ENCODE assay signal across 24 cellular contexts in genomic region chr2:25116956-25117355, GRCh38. TPM values are rescaled to one million over a fixed set of nuclear protein-coding genes. Genes with fewer than 3 reads are reported as not detected.
"Had no signal": no experiment of that assay in that cellular context is flagged by ENCODE, and none has a peak within 500 bp of the region (broad histone marks: within the 10 kb centered on the region; RNA-seq: fewer than 3 reads in every experiment).

No MANE protein-coding gene starts in this region.

- DNase-seq: colonic mucosa; cortex of kidney; effector memory CD4-positive, alpha-beta T cell; foreskin keratinocyte; heart left ventricle; hypothalamus; immature natural killer cell; islet precursor cell; kidney; kidney glomerular epithelial cell; left colon; left ventricle myocardium inferior; lower lobe of right lung; mesenchymal stem cell; mucosa of descending colon had no signal

- H3K4me3 Mint-ChIP-seq: dendritic cell treated with granulocyte-macrophage colony-stimulating factor and Interleukin-4, amounts not matched to agents 40 ng/mL and 50 ng/mL, for 4 days; immature natural killer cell; mesothelial cell of epicardium had no signal

- H3K9me3 ChIP-seq: colonic mucosa, esophagus muscularis mucosa, gastroesophageal sphincter, heart left ventricle, left ventricle myocardium inferior, lower lobe of right lung, mucosa of descending colon had no signal

- H3K27ac Mint-ChIP-seq: dendritic cell treated with granulocyte-macrophage colony-stimulating factor and Interleukin-4, amounts not matched to agents 40 ng/mL and 50 ng/mL, for 4 days; immature natural killer cell; mesothelial cell of epicardium had no signal

- H3K36me3 Mint-ChIP-seq: immature natural killer cell, mesothelial cell of epicardium had no signal

- H3K4me1 Mint-ChIP-seq: immature natural killer cell, mesothelial cell of epicardium had no signal

- H3K4me1 ChIP-seq: colonic mucosa, esophagus muscularis mucosa, foreskin keratinocyte, gastroesophageal sphincter, heart left ventricle, left ventricle myocardium inferior, lower lobe of right lung had no signal

- H3K36me3 ChIP-seq: colonic mucosa, esophagus muscularis mucosa, gastroesophageal sphincter, heart left ventricle, left ventricle myocardium inferior, lower lobe of right lung had no signal

- ATAC-seq: foreskin keratinocyte, gastroesophageal sphincter, heart left ventricle, left colon, left lobe of liver, mucosa of descending colon had no signal

- H3K4me3 ChIP-seq: colonic mucosa, esophagus muscularis mucosa, gastroesophageal sphincter, heart left ventricle, hepatocyte, left ventricle myocardium inferior, lower lobe of right lung, mucosa of descending colon had no signal

- H3K27ac ChIP-seq: colonic mucosa, esophagus muscularis mucosa, foreskin keratinocyte, gastroesophageal sphincter, heart left ventricle, hepatocyte, left ventricle myocardium inferior, lower lobe of right lung had no signal

- H3K27me3 ChIP-seq: colonic mucosa, esophagus muscularis mucosa, gastroesophageal sphincter, heart left ventricle, hepatocyte had no signal

- H3K9me3 Mint-ChIP-seq: dendritic cell treated with granulocyte-macrophage colony-stimulating factor and Interleukin-4, amounts not matched to agents 40 ng/mL and 50 ng/mL, for 4 days; immature natural killer cell; mesothelial cell of epicardium had no signal

RNA-seq across cellular contexts. Expression of gene POMC, which starts 51.4 kb away (rescaled TPM):
- total RNA-seq: fibroblast of villous mesenchyme, mesothelial cell of epicardium, myocyte had no signal
- polyA plus RNA-seq: fibroblast of lung had no signal
